1 cellular context compared by ENCODE assay signal in the genomic region with DNA sequence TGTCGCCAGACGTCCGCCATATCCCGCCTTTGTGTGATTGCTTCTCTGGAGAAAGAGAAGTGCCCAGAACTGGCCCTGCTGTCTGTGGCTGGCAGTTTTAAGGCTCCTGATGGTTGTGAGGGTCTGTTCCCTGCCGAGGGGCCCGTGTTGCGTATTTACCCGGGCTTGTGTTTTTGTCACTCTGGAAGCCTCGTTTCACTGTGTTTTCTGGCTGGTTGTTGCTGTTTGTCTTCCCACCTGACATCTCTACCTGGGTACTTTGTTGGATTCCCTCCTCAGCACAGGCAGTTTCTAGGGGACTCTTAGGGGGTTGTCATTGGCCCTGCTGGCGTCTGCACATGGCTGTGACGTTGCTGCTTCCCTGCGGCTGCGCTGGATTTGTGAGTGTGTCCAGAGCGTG.
TF ChIP-seq lines count a peak whose summit lies in the region.

No MANE protein-coding gene starts in this region.

TF ChIP-seq in SK-N-SH, 30 proteins besides CTCF, POLR2A, EP300 and RAD21:
- TF ChIP-seq MXI1 (IDR thresholded peaks at IDR 0.05; ENCODE audit: low read depth, low read length), result no peak
- no peak for TF ChIP-seq USF2 (IDR thresholded peaks at IDR 0.05; ENCODE audit: borderline replicate concordance, low read depth, low read length)
- no peak for TF ChIP-seq TEAD4 (IDR thresholded peaks at IDR 0.05; ENCODE audit: borderline replicate concordance, insufficient read depth)
- TF ChIP-seq, protein P1, sequence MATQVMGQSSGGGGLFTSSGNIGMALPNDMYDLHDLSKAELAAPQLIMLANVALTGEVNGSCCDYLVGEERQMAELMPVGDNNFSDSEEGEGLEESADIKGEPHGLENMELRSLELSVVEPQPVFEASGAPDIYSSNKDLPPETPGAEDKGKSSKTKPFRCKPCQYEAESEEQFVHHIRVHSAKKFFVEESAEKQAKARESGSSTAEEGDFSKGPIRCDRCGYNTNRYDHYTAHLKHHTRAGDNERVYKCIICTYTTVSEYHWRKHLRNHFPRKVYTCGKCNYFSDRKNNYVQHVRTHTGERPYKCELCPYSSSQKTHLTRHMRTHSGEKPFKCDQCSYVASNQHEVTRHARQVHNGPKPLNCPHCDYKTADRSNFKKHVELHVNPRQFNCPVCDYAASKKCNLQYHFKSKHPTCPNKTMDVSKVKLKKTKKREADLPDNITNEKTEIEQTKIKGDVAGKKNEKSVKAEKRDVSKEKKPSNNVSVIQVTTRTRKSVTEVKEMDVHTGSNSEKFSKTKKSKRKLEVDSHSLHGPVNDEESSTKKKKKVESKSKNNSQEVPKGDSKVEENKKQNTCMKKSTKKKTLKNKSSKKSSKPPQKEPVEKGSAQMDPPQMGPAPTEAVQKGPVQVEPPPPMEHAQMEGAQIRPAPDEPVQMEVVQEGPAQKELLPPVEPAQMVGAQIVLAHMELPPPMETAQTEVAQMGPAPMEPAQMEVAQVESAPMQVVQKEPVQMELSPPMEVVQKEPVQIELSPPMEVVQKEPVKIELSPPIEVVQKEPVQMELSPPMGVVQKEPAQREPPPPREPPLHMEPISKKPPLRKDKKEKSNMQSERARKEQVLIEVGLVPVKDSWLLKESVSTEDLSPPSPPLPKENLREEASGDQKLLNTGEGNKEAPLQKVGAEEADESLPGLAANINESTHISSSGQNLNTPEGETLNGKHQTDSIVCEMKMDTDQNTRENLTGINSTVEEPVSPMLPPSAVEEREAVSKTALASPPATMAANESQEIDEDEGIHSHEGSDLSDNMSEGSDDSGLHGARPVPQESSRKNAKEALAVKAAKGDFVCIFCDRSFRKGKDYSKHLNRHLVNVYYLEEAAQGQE (IDR thresholded peaks at IDR 0.05; ENCODE audit: low read depth, low read length), result no peak
- no peak for TF ChIP-seq TCF12 (IDR thresholded peaks at IDR 0.05)
- TF ChIP-seq GATA2 (CRISPR knock-in tag; IDR thresholded peaks at IDR 0.05), result no peak
- no peak for TF ChIP-seq FOXJ3 (CRISPR knock-in tag; IDR thresholded peaks at IDR 0.05)
- TF ChIP-seq SIN3A (IDR thresholded peaks at IDR 0.05; ENCODE audit: borderline replicate concordance, low read depth, low read length), result no peak
- TF ChIP-seq MEF2A (IDR thresholded peaks at IDR 0.05; ENCODE audit: borderline replicate concordance, low read depth), result no peak
- no peak for TF ChIP-seq EZH2phosphoT487 (IDR thresholded peaks at IDR 0.05; ENCODE audit: borderline replicate concordance, low read depth)
- TF ChIP-seq RFX5 (IDR thresholded peaks at IDR 0.05; ENCODE audit: low read length), result no peak
